In the genomic region with DNA sequence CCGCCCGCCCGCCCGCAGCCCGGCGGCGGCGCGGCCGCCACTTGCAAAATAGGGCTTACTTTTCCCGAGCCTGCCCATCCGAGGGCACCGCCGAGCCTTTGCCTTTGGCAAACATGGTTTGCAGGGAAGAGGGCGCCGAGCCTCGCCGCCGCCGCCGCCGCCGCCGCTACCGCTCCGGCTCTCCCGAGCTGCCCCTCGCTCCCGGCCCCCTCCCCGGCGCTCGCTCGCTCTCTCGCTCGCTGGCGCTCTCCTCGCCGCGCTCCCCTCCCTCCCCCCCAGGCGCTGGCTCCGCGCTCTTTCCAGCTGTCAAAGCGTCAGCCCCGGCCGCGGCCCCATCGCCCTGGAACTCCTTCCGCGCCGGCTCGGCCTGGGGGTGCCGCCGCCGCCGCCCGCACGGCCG, we compare ENCODE assay signal across 8 cellular contexts. TPM values are rescaled to one million over a fixed set of nuclear protein-coding genes. Genes with fewer than 3 reads are reported as not detected.
A peak's percentile ranks its signal among the peaks of the same experiment; 100 is the strongest.
DNase-seq lines count a peak whose midpoint lies in the region; ATAC-seq and TF ChIP-seq lines count a peak whose summit lies in the region.

No MANE protein-coding gene starts in this region.

- peaks cover 37% of the 10 kb centered on the region for H4K20me1 ChIP-seq in GM23338 (replicated peaks; ENCODE audit: insufficient read depth)

- H3K9me3 ChIP-seq in A673 (ENCODE audit: low read depth, low read length, poor library complexity, severe bottlenecking), result no peaks in the 10 kb centered on the region

- POLR2A ChIA-PET in A673 (lab: Charles Lee; ENCODE audit: low non-redundant PET), result no interaction called here

- BruUV-seq in A673 (replicated peaks; lab: Mats Ljungman, UMichigan), result no TSS peak

- DNase-seq in A673 (ENCODE audit: low spot score) (no peak), GM23338 (ENCODE audit: low spot score) (peak; percentile 54), astrocyte of the spinal cord (ENCODE audit: low read depth, low spot score) (no peak), mesothelial cell of epicardium (ENCODE audit: low spot score in 2 of 2, unreplicated experiment in 2 of 2) (no peak), COLO829 (ENCODE audit: low spot score) (no peak), medulla oblongata (ENCODE audit: extremely low spot score) (no peak), superior temporal gyrus (ENCODE audit: extremely low spot score) (no peak)

- peaks cover 40% of the 10 kb centered on the region for H3K36me3 Mint-ChIP-seq in GM23338 (ENCODE audit: low read depth)
- peaks cover 15% of the 10 kb centered on the region for H3K36me3 Mint-ChIP-seq in mesothelial cell of epicardium

- H3K9me3 Mint-ChIP-seq in GM23338 (no peaks in the 10 kb centered on the region), mesothelial cell of epicardium (no peaks in the 10 kb centered on the region)

- ATAC-seq in GM23338 (no peak), GM19467 (IDR thresholded peaks at IDR 0.05; ENCODE audit: unreplicated experiment) (no peak)

- H3K27me3 ChIP-seq in A673 (replicated peaks; ENCODE audit: insufficient read depth, low read depth, low read length, poor library complexity), result no peaks in the 10 kb centered on the region
- H3K27me3 ChIP-seq in GM23338 (ENCODE audit: insufficient read depth), result no peaks in the 10 kb centered on the region

- H3K4me1 ChIP-seq in A673 (ENCODE audit: insufficient read depth, low read length, poor library complexity, severe bottlenecking), result peaks cover 6% of the 10 kb centered on the region
- peaks cover 56% of the 10 kb centered on the region for H3K4me1 ChIP-seq in GM23338 (ENCODE audit: insufficient read depth)

- peak overlapping the region; percentile 57; the same call in 2 of the 3 replicates for H3K4me3 Mint-ChIP-seq in GM23338
- peak overlapping the region; percentile 48 for H3K4me3 Mint-ChIP-seq in mesothelial cell of epicardium

- H3K27ac ChIP-seq in A673 (ENCODE audit: low read depth, low read length, poor library complexity, severe bottlenecking) (no peak overlapping the region), GM23338 (ENCODE audit: low read depth) (no peak overlapping the region)

- H3K27me3 Mint-ChIP-seq in GM23338 (ENCODE audit: insufficient read depth, low read depth, poor library complexity) (peaks cover 19% of the 10 kb centered on the region), mesothelial cell of epicardium (ENCODE audit: low read depth) (no peaks in the 10 kb centered on the region)

- no peak for TF ChIP-seq CTCF in A673 (conservative IDR thresholded peaks at IDR 0.05; ENCODE audit: low read depth, low read length)
- no peak for TF ChIP-seq CTCF in GM23338 (conservative IDR thresholded peaks at IDR 0.05; ENCODE audit: low read depth in 2 of 2)
- no peak for TF ChIP-seq CTCF in astrocyte of the spinal cord (IDR thresholded peaks at IDR 0.05; ENCODE audit: low read depth, low read length)
- no peak for TF ChIP-seq CTCF in mesothelial cell of epicardium (IDR thresholded peaks at IDR 0.05; ENCODE audit: unreplicated experiment)

- in situ Hi-C loops in astrocyte of the spinal cord (cut with HindIII; ENCODE audit: low sequenced_read_pairs), result no loop called here

- no peaks in the 10 kb centered on the region for H3K36me3 ChIP-seq in A673 (ENCODE audit: insufficient read depth, low read length, poor library complexity, severe bottlenecking)
- H3K36me3 ChIP-seq in GM23338 (ENCODE audit: insufficient read depth), result peaks cover 19% of the 10 kb centered on the region

- CTCF ChIA-PET in A673 (lab: Charles Lee), result interaction anchor here (0.5 to 1.7 kb wide), 3 partner anchors 83 to 1091 kb away, joined by 4 to 7 read pairs (median 5); no protein-coding TSS in a partner anchor

- no peak overlapping the region for H3K4me2 ChIP-seq in GM23338

- no peak overlapping the region for H3K27ac Mint-ChIP-seq in GM23338
- H3K27ac Mint-ChIP-seq in mesothelial cell of epicardium, result no peak overlapping the region

- H3K4me3 ChIP-seq in A673 (ENCODE audit: low read depth, low read length, poor library complexity, severe bottlenecking), result peak overlapping the region; percentile 63
- peak overlapping the region; percentile 98; the same call in 1 of the 2 replicates for H3K4me3 ChIP-seq in GM23338
- H3K4me3 ChIP-seq in astrocyte of the spinal cord (ENCODE audit: low read depth, low read length), result peak overlapping the region; percentile 67

- H3F3A ChIP-seq in GM23338 (replicated peaks; ENCODE audit: low read depth), result no peaks in the 10 kb centered on the region; the same call in none of the 2 replicates

- no peaks in the 10 kb centered on the region for H3K9me2 ChIP-seq in GM23338 (ENCODE audit: insufficient read depth)

- no peak overlapping the region for H2AFZ ChIP-seq in GM23338

- H3K4me1 Mint-ChIP-seq in GM23338, result peaks cover 69% of the 10 kb centered on the region
- H3K4me1 Mint-ChIP-seq in mesothelial cell of epicardium, result peaks cover 73% of the 10 kb centered on the region

- intact Hi-C loops in A673 (cut with micrococcal nuclease; ENCODE audit: unreplicated experiment), result loop anchor here (5.0 to 10.0 kb wide), 2 partner anchors 51 to 341 kb away; no protein-coding TSS in a partner anchor

- peaks cover 46% of the 10 kb centered on the region for H3K79me2 ChIP-seq in GM23338 (replicated peaks; ENCODE audit: insufficient read depth)

TF ChIP-seq in GM23338, 12 proteins besides CTCF, POLR2A, EP300 and RAD21:
- TF ChIP-seq, protein P1, sequence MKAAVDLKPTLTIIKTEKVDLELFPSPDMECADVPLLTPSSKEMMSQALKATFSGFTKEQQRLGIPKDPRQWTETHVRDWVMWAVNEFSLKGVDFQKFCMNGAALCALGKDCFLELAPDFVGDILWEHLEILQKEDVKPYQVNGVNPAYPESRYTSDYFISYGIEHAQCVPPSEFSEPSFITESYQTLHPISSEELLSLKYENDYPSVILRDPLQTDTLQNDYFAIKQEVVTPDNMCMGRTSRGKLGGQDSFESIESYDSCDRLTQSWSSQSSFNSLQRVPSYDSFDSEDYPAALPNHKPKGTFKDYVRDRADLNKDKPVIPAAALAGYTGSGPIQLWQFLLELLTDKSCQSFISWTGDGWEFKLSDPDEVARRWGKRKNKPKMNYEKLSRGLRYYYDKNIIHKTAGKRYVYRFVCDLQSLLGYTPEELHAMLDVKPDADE (IDR thresholded peaks at IDR 0.05), result no peak
- TF ChIP-seq EZH2 (IDR thresholded peaks at IDR 0.05; ENCODE audit: low read depth, unreplicated experiment) (no peak), CREB1 (CRISPR knock-in tag; IDR thresholded peaks at IDR 0.05; ENCODE audit: low read depth) (no peak), JUNB (IDR thresholded peaks at IDR 0.05; ENCODE audit: unreplicated experiment) (no peak), ZNF331 (CRISPR knock-in tag; IDR thresholded peaks at IDR 0.05; ENCODE audit: low read depth) (no peak), STAT1 (IDR thresholded peaks at IDR 0.05; ENCODE audit: unreplicated experiment) (no peak), POLR2AphosphoS5 (IDR thresholded peaks at IDR 0.05; ENCODE audit: low read depth) (no peak)
TF ChIP-seq in GM23338: peak in this region for 0.

RNA-seq across cellular contexts. Expression of gene SSBP3, which starts 0.3 kb away (rescaled TPM):
- total RNA-seq in A673 (2021) (43.0 and 55.1 TPM in 2 replicates), mesothelial cell of epicardium (171 to 188 TPM (median 172 TPM) in 3 replicates)
- 47.4 and 59.5 TPM in 2 replicates for total RNA-seq in GM23338 (2014; rRNA removed; shearing (Covaris generic))
- polyA plus RNA-seq in GM23338 (2016; fragmentation: Nextera tagmentation; extraction: Ambion mirVana), result 68.6 and 82.3 TPM in 2 replicates
